ENCODE assay signal across 2 cellular contexts in genomic region chr2:234834228-234834923, GRCh38.
TF ChIP-seq lines count a peak whose summit lies in the region.

No MANE protein-coding gene starts in this region.

TF ChIP-seq in HepG2, 621 proteins besides CTCF, POLR2A, EP300 and RAD21:
- TF ChIP-seq YY1 (IDR thresholded peaks at IDR 0.05; ENCODE audit: insufficient read depth, insufficient replicate concordance, low read depth, low read length) (peak; percentile 43), MYNN (CRISPR knock-in tag; IDR thresholded peaks at IDR 0.05; ENCODE audit: low read depth) (no peak)

TF ChIP-seq in H1, 55 proteins besides CTCF, POLR2A, EP300 and RAD21 (continued from another document):
- TF ChIP-seq RFX5 (IDR thresholded peaks at IDR 0.05; ENCODE audit: borderline replicate concordance, low read depth, low read length) = no peak
- TF ChIP-seq YY1 (IDR thresholded peaks at IDR 0.05; ENCODE audit: low read depth, low read length) = peak; percentile 91
- no peak for TF ChIP-seq TBP (IDR thresholded peaks at IDR 0.05; ENCODE audit: low read depth, low read length)
